Comparison of ENCODE assay signal across 15 cellular contexts in genomic region chr21:26027696-26028095, GRCh38.
"Had no signal": no experiment of that assay in that cellular context is flagged by ENCODE, and none has a peak within 500 bp of the region (broad histone marks: within the 10 kb centered on the region; RNA-seq: fewer than 3 reads in every experiment).

No MANE protein-coding gene starts in this region.

- H3K4me3 ChIP-seq: body of pancreas had no signal

- H3K4me1 Mint-ChIP-seq: activated CD4-positive, alpha-beta T cell treated with anti-CD3 and anti-CD28 coated beads, Interleukin-2, amount 10 ng/mL, durations not matched to agents 7 days and 5 days; stimulated activated memory B cell treated with anti-CD40 and anti-IgM and Interleukin-4, amounts not matched to agents 10 μg/mL and 1 μg/mL and 100 μg/mL, for 72 hours had no signal

- DNase-seq: activated CD4-positive, alpha-beta T cell treated with anti-CD3 and anti-CD28 coated beads, Interleukin-2, amount 10 ng/mL, durations not matched to agents 7 days and 5 days; activated CD8-positive, alpha-beta memory T cell treated with anti-CD3 and anti-CD28 coated beads, Interleukin-2, amount 50 U/mL, for 48 hours; activated gamma-delta T cell treated with Interleukin-2 at 50 U/mL for 16 hours; activated T-cell treated with anti-CD3 and anti-CD28 coated beads, Interleukin-2, amount 50 U/mL, for 72 hours; body of pancreas; cerebellar nuclear complex; dermis blood vessel endothelial cell; glutamatergic neuron; retina; stimulated activated CD4-positive, alpha-beta T cell treated with anti-CD3 and anti-CD28 coated beads, Interleukin-2, amount 100 ng/mL, for 48 hours; T-helper 2 cell had no signal

- H3K27ac ChIP-seq: body of pancreas had no signal

- H3K27ac Mint-ChIP-seq: activated CD4-positive, alpha-beta T cell treated with anti-CD3 and anti-CD28 coated beads, Interleukin-2, amount 10 ng/mL, durations not matched to agents 7 days and 5 days; activated naive CD8-positive, alpha-beta T cell; activated T-cell treated with anti-CD3 and anti-CD28 coated beads, Interleukin-2, amount 50 U/mL, for 72 hours; natural killer cell treated with Interleukin-12 subunit alpha and Interleukin-12 subunit beta and Interleukin-15 and Interleukin-18, amount 100 ng/mL, for 72 hours; stimulated activated memory B cell treated with anti-CD40 and anti-IgM and Interleukin-4, amounts not matched to agents 10 μg/mL and 1 μg/mL and 100 μg/mL, for 72 hours had no signal

- ATAC-seq: activated T-cell treated with anti-CD3 and anti-CD28 coated beads, Interleukin-2, amount 50 U/mL, for 72 hours; body of pancreas; natural killer cell treated with Interleukin-12 subunit alpha and Interleukin-12 subunit beta and Interleukin-15 and Interleukin-18, amount 100 ng/mL, for 72 hours; stimulated activated memory B cell treated with anti-CD40 and anti-IgM and Interleukin-4, amounts not matched to agents 10 μg/mL and 1 μg/mL and 100 μg/mL, for 72 hours had no signal

- H3K27me3 Mint-ChIP-seq: activated CD4-positive, alpha-beta T cell treated with anti-CD3 and anti-CD28 coated beads, Interleukin-2, amount 10 ng/mL, durations not matched to agents 7 days and 5 days; activated naive CD8-positive, alpha-beta T cell; natural killer cell treated with Interleukin-12 subunit alpha and Interleukin-12 subunit beta and Interleukin-15 and Interleukin-18, amount 100 ng/mL, for 72 hours; stimulated activated memory B cell treated with anti-CD40 and anti-IgM and Interleukin-4, amounts not matched to agents 10 μg/mL and 1 μg/mL and 100 μg/mL, for 72 hours had no signal

- H3K9me3 Mint-ChIP-seq: activated CD4-positive, alpha-beta T cell treated with anti-CD3 and anti-CD28 coated beads, Interleukin-2, amount 10 ng/mL, durations not matched to agents 7 days and 5 days; activated T-cell treated with anti-CD3 and anti-CD28 coated beads, Interleukin-2, amount 50 U/mL, for 72 hours; natural killer cell treated with Interleukin-12 subunit alpha and Interleukin-12 subunit beta and Interleukin-15 and Interleukin-18, amount 100 ng/mL, for 72 hours; stimulated activated memory B cell treated with anti-CD40 and anti-IgM and Interleukin-4, amounts not matched to agents 10 μg/mL and 1 μg/mL and 100 μg/mL, for 72 hours had no signal

- H3K9me3 ChIP-seq: body of pancreas had no signal

- H3K4me3 Mint-ChIP-seq: activated CD4-positive, alpha-beta T cell treated with anti-CD3 and anti-CD28 coated beads, Interleukin-2, amount 10 ng/mL, durations not matched to agents 7 days and 5 days; activated naive CD8-positive, alpha-beta T cell; activated T-cell treated with anti-CD3 and anti-CD28 coated beads, Interleukin-2, amount 50 U/mL, for 72 hours; natural killer cell treated with Interleukin-12 subunit alpha and Interleukin-12 subunit beta and Interleukin-15 and Interleukin-18, amount 100 ng/mL, for 72 hours; stimulated activated memory B cell treated with anti-CD40 and anti-IgM and Interleukin-4, amounts not matched to agents 10 μg/mL and 1 μg/mL and 100 μg/mL, for 72 hours had no signal

- H3K27me3 ChIP-seq: body of pancreas had no signal

- H3K36me3 Mint-ChIP-seq: natural killer cell treated with Interleukin-12 subunit alpha and Interleukin-12 subunit beta and Interleukin-15 and Interleukin-18, amount 100 ng/mL, for 72 hours had no signal

- FAIRE-seq: TTC549 had no signal
